20 cellular contexts compared by ENCODE assay signal in genomic region chr12:27124866-27125265, GRCh38. TPM values are rescaled to one million over a fixed set of nuclear protein-coding genes. Genes with fewer than 3 reads are reported as not detected.
"Had no signal": no experiment of that assay in that cellular context is flagged by ENCODE, and none has a peak within 500 bp of the region (broad histone marks: within the 10 kb centered on the region; RNA-seq: fewer than 3 reads in every experiment).

No MANE protein-coding gene starts in this region.

RNA-seq across cellular contexts. Expression of gene C12orf71, which starts 42.5 kb away (rescaled TPM):
- total RNA-seq: kidney epithelial cell, left ventricle myocardium inferior, lower leg skin, lung, mesothelial cell of epicardium, mononuclear cell, natural killer cell, occipital lobe, osteocyte, posterior vena cava, psoas muscle, sigmoid colon, spleen, stomach, thyroid gland, transverse colon, upper lobe of left lung, urinary bladder had no signal
- polyA plus RNA-seq: immature natural killer cell, lung, psoas muscle, sigmoid colon, small intestine, spleen, stomach, urinary bladder had no signal
